ENCODE assay signal across 3 cellular contexts in the genomic region with DNA sequence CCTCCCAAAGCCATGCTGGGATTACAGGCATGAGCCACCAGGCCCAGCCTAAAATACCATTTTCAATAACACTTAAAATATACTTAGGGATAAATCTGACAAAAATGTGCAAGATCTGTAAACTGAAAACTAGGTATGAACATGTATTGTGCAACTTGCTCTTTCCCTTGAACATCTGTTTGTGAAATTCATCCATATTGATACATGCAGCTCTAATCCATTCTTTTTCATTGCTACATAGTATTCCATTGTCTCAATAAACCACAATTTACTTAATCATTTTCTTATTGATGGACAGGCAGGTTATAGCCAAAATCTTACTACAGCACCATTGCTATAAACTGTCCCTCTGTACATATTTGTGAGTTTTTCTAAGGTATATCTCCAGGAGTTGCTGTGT.
TF ChIP-seq lines count a peak whose summit lies in the region.

No MANE protein-coding gene starts in this region.

TF ChIP-seq in HepG2, 621 proteins besides CTCF, POLR2A, EP300 and RAD21:
- TF ChIP-seq, protein P1, sequence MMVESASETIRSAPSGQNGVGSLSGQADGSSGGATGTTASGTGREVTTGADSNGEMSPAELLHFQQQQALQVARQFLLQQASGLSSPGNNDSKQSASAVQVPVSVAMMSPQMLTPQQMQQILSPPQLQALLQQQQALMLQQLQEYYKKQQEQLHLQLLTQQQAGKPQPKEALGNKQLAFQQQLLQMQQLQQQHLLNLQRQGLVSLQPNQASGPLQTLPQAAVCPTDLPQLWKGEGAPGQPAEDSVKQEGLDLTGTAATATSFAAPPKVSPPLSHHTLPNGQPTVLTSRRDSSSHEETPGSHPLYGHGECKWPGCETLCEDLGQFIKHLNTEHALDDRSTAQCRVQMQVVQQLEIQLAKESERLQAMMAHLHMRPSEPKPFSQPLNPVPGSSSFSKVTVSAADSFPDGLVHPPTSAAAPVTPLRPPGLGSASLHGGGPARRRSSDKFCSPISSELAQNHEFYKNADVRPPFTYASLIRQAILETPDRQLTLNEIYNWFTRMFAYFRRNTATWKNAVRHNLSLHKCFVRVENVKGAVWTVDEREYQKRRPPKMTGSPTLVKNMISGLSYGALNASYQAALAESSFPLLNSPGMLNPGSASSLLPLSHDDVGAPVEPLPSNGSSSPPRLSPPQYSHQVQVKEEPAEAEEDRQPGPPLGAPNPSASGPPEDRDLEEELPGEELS (CRISPR knock-in tag; IDR thresholded peaks at IDR 0.05), result no peak
- TF ChIP-seq CEBPB (IDR thresholded peaks at IDR 0.05; ENCODE audit: borderline replicate concordance, low read depth, low read length), result peak; percentile 61; the same call in 1 of the 2 replicates
TF ChIP-seq in HepG2: peak in this region for 1.

TF ChIP-seq in HEK293, 187 proteins besides CTCF, POLR2A, EP300 and RAD21:
- TF ChIP-seq ZNF146 (tag by site-specific recombination; IDR thresholded peaks at IDR 0.05), result peak; percentile 81
- TF ChIP-seq SCRT2 (tag by site-specific recombination; IDR thresholded peaks at IDR 0.05), result no peak

TF ChIP-seq in K562, 482 proteins besides CTCF, POLR2A, EP300 and RAD21:
- TF ChIP-seq CEBPG (CRISPR knock-in tag; IDR thresholded peaks at IDR 0.05) (no peak), CEBPG (tag; conservative IDR thresholded peaks at IDR 0.05 in 1 of 2, IDR thresholded peaks at IDR 0.05 in 1 of 2) (0 out of 4 replicates have a peak, but pooled peaks have one; percentile 17 to 36), ZNF146 (CRISPR knock-in tag; IDR thresholded peaks at IDR 0.05; ENCODE audit: unreplicated experiment) (peak; percentile 77), RBM25 (IDR thresholded peaks at IDR 0.05; ENCODE audit: low read depth, low read length, severe bottlenecking) (peak; percentile 56), SIN3A (IDR thresholded peaks at IDR 0.05; ENCODE audit: borderline replicate concordance in 2 of 2, control insufficient read depth in 1 of 2, low read depth in 2 of 2, low read length in 2 of 2) (no peak), CEBPB (tag; IDR thresholded peaks at IDR 0.05) (peak; percentile 34; the same call in 1 of the 2 replicates), U2AF1 (optimal IDR thresholded peaks at IDR 0.05; ENCODE audit: low read depth, low read length) (no peak)
- TF ChIP-seq, protein P2, sequence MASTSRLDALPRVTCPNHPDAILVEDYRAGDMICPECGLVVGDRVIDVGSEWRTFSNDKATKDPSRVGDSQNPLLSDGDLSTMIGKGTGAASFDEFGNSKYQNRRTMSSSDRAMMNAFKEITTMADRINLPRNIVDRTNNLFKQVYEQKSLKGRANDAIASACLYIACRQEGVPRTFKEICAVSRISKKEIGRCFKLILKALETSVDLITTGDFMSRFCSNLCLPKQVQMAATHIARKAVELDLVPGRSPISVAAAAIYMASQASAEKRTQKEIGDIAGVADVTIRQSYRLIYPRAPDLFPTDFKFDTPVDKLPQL (IDR thresholded peaks at IDR 0.05; ENCODE audit: extremely low read depth, insufficient read length), result no peak
